1 cellular context compared by ENCODE assay signal in the genomic region with DNA sequence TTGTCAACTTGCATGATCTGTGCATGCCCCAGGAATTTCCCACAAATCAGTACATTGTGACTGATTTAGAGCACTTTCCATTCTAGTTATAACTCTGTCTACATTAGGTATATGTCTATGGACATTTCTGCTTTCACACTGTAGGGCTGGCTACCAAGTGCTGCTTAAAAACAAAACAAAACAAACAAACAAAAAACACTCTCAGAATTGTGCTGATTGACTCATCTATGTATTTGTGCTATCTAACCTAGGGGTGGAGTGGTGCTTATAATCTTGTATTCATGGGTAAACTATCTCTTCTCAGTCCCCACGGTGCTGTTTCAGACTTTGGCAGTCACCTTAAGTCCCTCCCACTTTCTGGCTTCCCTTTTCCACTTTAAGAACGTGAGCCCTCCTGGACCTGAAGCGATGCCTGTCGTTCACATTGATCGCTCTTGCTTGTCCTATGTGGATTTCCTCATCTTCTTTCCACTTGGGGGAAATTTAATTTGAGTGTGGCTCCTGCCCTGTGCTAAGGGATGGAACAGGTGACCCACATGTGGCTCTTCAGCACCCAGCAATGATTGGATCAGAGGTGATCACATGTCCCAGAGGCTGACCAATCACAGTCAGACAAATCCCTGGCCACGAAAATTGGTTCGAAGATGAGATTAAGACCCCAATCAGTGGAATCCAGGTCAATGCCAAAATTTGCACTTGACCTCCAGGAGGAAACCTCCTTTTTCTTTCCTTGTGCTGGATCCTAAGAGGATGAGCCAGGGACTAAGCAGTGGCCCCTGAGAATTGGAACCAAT.
A peak's percentile ranks its signal among the peaks of the same experiment; 100 is the strongest.
TF ChIP-seq lines count a peak whose summit lies in the region.

No MANE protein-coding gene starts in this region.

TF ChIP-seq in GM12878, 131 proteins besides CTCF, POLR2A, EP300 and RAD21:
- TF ChIP-seq ZNF207 (IDR thresholded peaks at IDR 0.05; ENCODE audit: borderline replicate concordance) (no peak), ATF2 (IDR thresholded peaks at IDR 0.05; ENCODE audit: low read length) (peak; percentile 71; the same call in 1 of the 2 replicates), SIN3A (IDR thresholded peaks at IDR 0.05; ENCODE audit: low read depth, low read length) (no peak), MAX (IDR thresholded peaks at IDR 0.05; ENCODE audit: low read depth, low read length) (no peak), STAT3 (IDR thresholded peaks at IDR 0.05; ENCODE audit: low read depth, low read length) (0 out of 2 replicates have a peak, but pooled peaks have one; percentile 3), ETV6 (conservative IDR thresholded peaks at IDR 0.05 in 1 of 2, IDR thresholded peaks at IDR 0.05 in 1 of 2; ENCODE audit: borderline replicate concordance in 1 of 2, low read depth in 1 of 2) (peak in 1 of 2 experiments; percentile 54; a peak in 1 of 4 replicates), ZBED1 (IDR thresholded peaks at IDR 0.05; ENCODE audit: borderline replicate concordance) (peak; percentile 43; the same call in 1 of the 2 replicates), EZH2 (IDR thresholded peaks at IDR 0.05; ENCODE audit: borderline replicate concordance, control insufficient read depth, low read depth, low read length) (no peak), CBX5 (IDR thresholded peaks at IDR 0.05; ENCODE audit: low read depth) (peak; percentile 78; the same call in 1 of the 2 replicates), BCL11A (IDR thresholded peaks at IDR 0.05; ENCODE audit: low read depth, low read length) (peak; percentile 17; the same call in 1 of the 2 replicates), EED (IDR thresholded peaks at IDR 0.05; ENCODE audit: low read depth) (peak; percentile 63; the same call in 1 of the 2 replicates), RUNX3 (IDR thresholded peaks at IDR 0.05; ENCODE audit: low read length) (peak; percentile 77), CHD2 (IDR thresholded peaks at IDR 0.05; ENCODE audit: borderline replicate concordance, low read depth, low read length) (no peak), TARDBP (IDR thresholded peaks at IDR 0.05; ENCODE audit: borderline replicate concordance) (peak; percentile 38; the same call in 1 of the 2 replicates), NFIC (IDR thresholded peaks at IDR 0.05; ENCODE audit: low read depth, low read length) (peak; percentile 89; the same call in 1 of the 2 replicates), SIX5 (IDR thresholded peaks at IDR 0.05; ENCODE audit: low read depth, low read length, severe bottlenecking) (no peak), CREM (IDR thresholded peaks at IDR 0.05; ENCODE audit: low read depth) (peak; percentile 48; the same call in 1 of the 2 replicates), FOXM1 (IDR thresholded peaks at IDR 0.05; ENCODE audit: low read depth, low read length) (peak; percentile 67; the same call in 1 of the 2 replicates), IRF4 (IDR thresholded peaks at IDR 0.05; ENCODE audit: low read depth, low read length) (peak; percentile 32; the same call in 1 of the 2 replicates), MEF2A (IDR thresholded peaks at IDR 0.05; ENCODE audit: insufficient read depth, low read depth, low read length) (0 out of 2 replicates have a peak, but pooled peaks have one; percentile 43), CEBPB (IDR thresholded peaks at IDR 0.05; ENCODE audit: borderline replicate concordance in 1 of 2, low read depth in 2 of 2, low read length in 2 of 2) (peak in 1 of 2 experiments; percentile 66; a peak in 1 of 4 replicates), JUNB (IDR thresholded peaks at IDR 0.05) (peak; percentile 95)
- TF ChIP-seq, protein P1, sequence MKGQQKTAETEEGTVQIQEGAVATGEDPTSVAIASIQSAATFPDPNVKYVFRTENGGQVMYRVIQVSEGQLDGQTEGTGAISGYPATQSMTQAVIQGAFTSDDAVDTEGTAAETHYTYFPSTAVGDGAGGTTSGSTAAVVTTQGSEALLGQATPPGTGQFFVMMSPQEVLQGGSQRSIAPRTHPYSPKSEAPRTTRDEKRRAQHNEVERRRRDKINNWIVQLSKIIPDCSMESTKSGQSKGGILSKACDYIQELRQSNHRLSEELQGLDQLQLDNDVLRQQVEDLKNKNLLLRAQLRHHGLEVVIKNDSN (IDR thresholded peaks at IDR 0.05; ENCODE audit: borderline replicate concordance, extremely low read length, insufficient read depth, low read depth, low read length), result peak; percentile 34
- TF ChIP-seq, protein P2, sequence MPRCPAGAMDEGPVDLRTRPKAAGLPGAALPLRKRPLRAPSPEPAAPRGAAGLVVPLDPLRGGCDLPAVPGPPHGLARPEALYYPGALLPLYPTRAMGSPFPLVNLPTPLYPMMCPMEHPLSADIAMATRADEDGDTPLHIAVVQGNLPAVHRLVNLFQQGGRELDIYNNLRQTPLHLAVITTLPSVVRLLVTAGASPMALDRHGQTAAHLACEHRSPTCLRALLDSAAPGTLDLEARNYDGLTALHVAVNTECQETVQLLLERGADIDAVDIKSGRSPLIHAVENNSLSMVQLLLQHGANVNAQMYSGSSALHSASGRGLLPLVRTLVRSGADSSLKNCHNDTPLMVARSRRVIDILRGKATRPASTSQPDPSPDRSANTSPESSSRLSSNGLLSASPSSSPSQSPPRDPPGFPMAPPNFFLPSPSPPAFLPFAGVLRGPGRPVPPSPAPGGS (IDR thresholded peaks at IDR 0.05; ENCODE audit: borderline replicate concordance, insufficient read depth, low read depth, low read length, poor library complexity, severe bottlenecking), result peak; percentile 20
- TF ChIP-seq, protein P3, sequence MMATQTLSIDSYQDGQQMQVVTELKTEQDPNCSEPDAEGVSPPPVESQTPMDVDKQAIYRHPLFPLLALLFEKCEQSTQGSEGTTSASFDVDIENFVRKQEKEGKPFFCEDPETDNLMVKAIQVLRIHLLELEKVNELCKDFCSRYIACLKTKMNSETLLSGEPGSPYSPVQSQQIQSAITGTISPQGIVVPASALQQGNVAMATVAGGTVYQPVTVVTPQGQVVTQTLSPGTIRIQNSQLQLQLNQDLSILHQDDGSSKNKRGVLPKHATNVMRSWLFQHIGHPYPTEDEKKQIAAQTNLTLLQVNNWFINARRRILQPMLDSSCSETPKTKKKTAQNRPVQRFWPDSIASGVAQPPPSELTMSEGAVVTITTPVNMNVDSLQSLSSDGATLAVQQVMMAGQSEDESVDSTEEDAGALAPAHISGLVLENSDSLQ (IDR thresholded peaks at IDR 0.05), result 0 out of 2 replicates have a peak, but pooled peaks have one; percentile 20
